34 cellular contexts compared by ENCODE assay signal in the genomic region with DNA sequence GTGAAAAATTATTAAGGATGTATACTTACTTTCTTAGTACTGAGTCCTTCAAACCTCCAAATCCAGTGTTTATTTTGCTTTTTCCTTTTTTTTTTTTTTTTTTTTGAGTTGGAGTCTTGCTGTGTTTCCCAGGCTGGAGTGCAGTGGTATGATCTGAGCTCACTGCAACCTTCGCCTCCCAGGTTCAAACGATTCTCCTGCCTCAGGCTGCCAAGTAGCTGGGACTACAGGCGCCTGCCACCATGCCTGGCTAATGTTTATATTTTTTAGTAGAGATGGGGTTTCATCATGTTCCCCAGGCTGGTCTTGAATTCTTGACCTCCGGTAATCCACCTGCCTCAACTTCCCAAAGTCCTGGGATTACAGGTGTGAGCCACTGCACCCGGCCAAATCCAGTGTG.
"Had no signal": no experiment of that assay in that cellular context is flagged by ENCODE, and none has a peak within 500 bp of the region (broad histone marks: within the 10 kb centered on the region; RNA-seq: fewer than 3 reads in every experiment).

No MANE protein-coding gene starts in this region.

- DNase-seq: activated B cell treated with CpG ODN at 0.5 μM for 24 hours; activated CD4-positive, alpha-beta memory T cell treated with anti-CD3 and anti-CD28 coated beads for 36 hours; activated CD4-positive, alpha-beta T cell treated with anti-CD3 and anti-CD28 coated beads for 4 hours; activated CD4-positive, alpha-beta T cell treated with anti-CD3 and anti-CD28 coated beads, Interleukin-2, amount 50 U/mL, for 1 hour; activated CD4-positive, alpha-beta T cell treated with anti-CD3 and anti-CD28 coated beads, Interleukin-2, amount 50 U/mL, for 4 hours; activated CD4-positive, CD25-positive, alpha-beta regulatory T cell treated with anti-CD3 and anti-CD28 coated beads, Interleukin-2, amount 50 U/mL, for 72 hours; activated CD8-positive, alpha-beta memory T cell treated with anti-CD3 and anti-CD28 coated beads, Interleukin-2, amount 50 U/mL, for 4 hours; activated CD8-positive, alpha-beta T cell treated with anti-CD3 and anti-CD28 coated beads for 36 hours; activated effector memory CD4-positive, alpha-beta T cell treated with anti-CD3 and anti-CD28 coated beads, Interleukin-2, amount 50 U/mL, for 16 hours; activated gamma-delta T cell treated with Interleukin-2 at 50 U/mL for 16 hours; activated naive CD4-positive, alpha-beta T cell; activated naive CD4-positive, alpha-beta T cell treated with anti-CD3 and anti-CD28 coated beads for 36 hours; activated naive CD4-positive, alpha-beta T cell treated with anti-CD3 and anti-CD28 coated beads, Interleukin-2, amount 50 U/mL, for 16 hours; activated naive CD8-positive, alpha-beta T cell treated with anti-CD3 and anti-CD28 coated beads for 36 hours; activated T-cell treated with anti-CD3 and anti-CD28 coated beads for 4 hours; activated T-cell treated with anti-CD3 and anti-CD28 coated beads, Interleukin-2, amount 50 U/mL, for 1 hour; activated T-cell treated with anti-CD3 and anti-CD28 coated beads, Interleukin-2, amount 50 U/mL, for 4 hours; activated T-cell treated with anti-CD3 and anti-CD28 coated beads, Interleukin-2, amount 50 U/mL, for 72 hours; adrenal gland; amniotic stem cell; aorta; body of pancreas; brain microvascular endothelial cell; central memory CD4-positive, alpha-beta T cell; SW 1271; T-helper 1 cell; T-helper 9 cell had no signal

- H3K4me3 Mint-ChIP-seq: activated B cell treated with CpG ODN at 0.5 μM for 24 hours; activated CD4-positive, alpha-beta memory T cell treated with anti-CD3 and anti-CD28 coated beads for 36 hours; activated CD8-positive, alpha-beta T cell treated with anti-CD3 and anti-CD28 coated beads for 36 hours; activated naive CD4-positive, alpha-beta T cell treated with anti-CD3 and anti-CD28 coated beads for 36 hours; activated naive CD8-positive, alpha-beta T cell treated with anti-CD3 and anti-CD28 coated beads for 36 hours; activated T-cell treated with anti-CD3 and anti-CD28 coated beads, Interleukin-2, amount 50 U/mL, for 4 hours; activated T-cell treated with anti-CD3 and anti-CD28 coated beads, Interleukin-2, amount 50 U/mL, for 72 hours; activated T-helper 1 cell treated with anti-CD3 and anti-CD28 coated beads, Interleukin-12 subunit alpha, Interleukin-12 subunit beta, Interleukin-2, Interleukin-4 antibody, amounts not matched to agents 30 ng/mL and 10 ng/mL and 1 ng/mL, durations not matched to agents 14 hours and 24 hours and 36 hours; T-helper 1 cell treated with Interleukin-12 subunit alpha and Interleukin-12 subunit beta and Interleukin-4 antibody, amounts not matched to agents 30 μg/mL and 1 μg/mL, for 36 hours; T-helper 2 cell treated with Interferon-gamma antibody and Interleukin-4, amounts not matched to agents 5 μg/mL and 100 μg/mL, for 36 hours had no signal

- H3K9me3 Mint-ChIP-seq: activated B cell treated with CpG ODN at 0.5 μM for 24 hours; activated CD4-positive, alpha-beta memory T cell treated with anti-CD3 and anti-CD28 coated beads for 36 hours; activated CD8-positive, alpha-beta T cell treated with anti-CD3 and anti-CD28 coated beads for 36 hours; activated naive CD4-positive, alpha-beta T cell treated with anti-CD3 and anti-CD28 coated beads for 36 hours; activated naive CD4-positive, alpha-beta T cell treated with anti-CD3 and anti-CD28 coated beads, Interleukin-2, amount 50 U/mL, for 72 hours; activated naive CD8-positive, alpha-beta T cell treated with anti-CD3 and anti-CD28 coated beads for 36 hours; activated T-cell treated with anti-CD3 and anti-CD28 coated beads, Interleukin-2, amount 50 U/mL, for 4 hours; activated T-cell treated with anti-CD3 and anti-CD28 coated beads, Interleukin-2, amount 50 U/mL, for 72 hours; activated T-helper 1 cell treated with anti-CD3 and anti-CD28 coated beads, Interleukin-12 subunit alpha, Interleukin-12 subunit beta, Interleukin-2, Interleukin-4 antibody, amounts not matched to agents 30 ng/mL and 10 ng/mL and 1 ng/mL, durations not matched to agents 14 hours and 24 hours and 36 hours; activated T-helper 17 cell treated with anti-CD3 and anti-CD28 coated beads, Interleukin-2, amount 50 U/mL, for 72 hours; T-helper 1 cell treated with Interleukin-12 subunit alpha and Interleukin-12 subunit beta and Interleukin-4 antibody, amounts not matched to agents 30 μg/mL and 1 μg/mL, for 36 hours; T-helper 2 cell treated with Interferon-gamma antibody and Interleukin-4, amounts not matched to agents 5 μg/mL and 100 μg/mL, for 36 hours had no signal

- H3K9me3 ChIP-seq: adrenal gland, body of pancreas, breast epithelium had no signal

- H3K27ac Mint-ChIP-seq: activated B cell treated with CpG ODN at 0.5 μM for 24 hours; activated CD4-positive, alpha-beta memory T cell treated with anti-CD3 and anti-CD28 coated beads for 36 hours; activated CD8-positive, alpha-beta T cell treated with anti-CD3 and anti-CD28 coated beads for 36 hours; activated naive CD4-positive, alpha-beta T cell treated with anti-CD3 and anti-CD28 coated beads for 36 hours; activated naive CD8-positive, alpha-beta T cell treated with anti-CD3 and anti-CD28 coated beads for 36 hours; activated T-cell treated with anti-CD3 and anti-CD28 coated beads, Interleukin-2, amount 50 U/mL, for 72 hours; activated T-helper 1 cell treated with anti-CD3 and anti-CD28 coated beads, Interleukin-12 subunit alpha, Interleukin-12 subunit beta, Interleukin-2, Interleukin-4 antibody, amounts not matched to agents 30 ng/mL and 10 ng/mL and 1 ng/mL, durations not matched to agents 14 hours and 24 hours and 36 hours; activated T-helper 17 cell treated with anti-CD3 and anti-CD28 coated beads, Interleukin-2, amount 50 U/mL, for 72 hours; T-helper 1 cell treated with Interleukin-12 subunit alpha and Interleukin-12 subunit beta and Interleukin-4 antibody, amounts not matched to agents 30 μg/mL and 1 μg/mL, for 36 hours; T-helper 2 cell treated with Interferon-gamma antibody and Interleukin-4, amounts not matched to agents 5 μg/mL and 100 μg/mL, for 36 hours had no signal

- H3K27me3 Mint-ChIP-seq: activated B cell treated with CpG ODN at 0.5 μM for 24 hours; activated CD4-positive, alpha-beta memory T cell treated with anti-CD3 and anti-CD28 coated beads for 36 hours; activated CD8-positive, alpha-beta T cell treated with anti-CD3 and anti-CD28 coated beads for 36 hours; activated naive CD8-positive, alpha-beta T cell treated with anti-CD3 and anti-CD28 coated beads for 36 hours; activated T-helper 17 cell treated with anti-CD3 and anti-CD28 coated beads, Interleukin-2, amount 50 U/mL, for 72 hours had no signal

- H3K27me3 ChIP-seq: adrenal gland, body of pancreas, brain microvascular endothelial cell, breast epithelium had no signal

- H3K36me3 ChIP-seq: adrenal gland, brain microvascular endothelial cell, breast epithelium had no signal

- H3K27ac ChIP-seq: adrenal gland, body of pancreas, brain microvascular endothelial cell, breast epithelium, VCaP had no signal

- H3K4me1 ChIP-seq: adrenal gland, breast epithelium had no signal

- H3K4me3 ChIP-seq: adrenal gland, body of pancreas, breast epithelium had no signal

- ATAC-seq: activated CD8-positive, alpha-beta T cell treated with anti-CD3 and anti-CD28 coated beads for 36 hours; activated naive CD4-positive, alpha-beta T cell treated with anti-CD3 and anti-CD28 coated beads, Interleukin-2, amount 50 U/mL, for 72 hours; activated T-cell treated with anti-CD3 and anti-CD28 coated beads, Interleukin-2, amount 50 U/mL, for 4 hours; activated T-cell treated with anti-CD3 and anti-CD28 coated beads, Interleukin-2, amount 50 U/mL, for 72 hours; activated T-helper 17 cell treated with anti-CD3 and anti-CD28 coated beads, Interleukin-2, amount 50 U/mL, for 72 hours; body of pancreas had no signal

- H3K36me3 Mint-ChIP-seq: activated naive CD4-positive, alpha-beta T cell treated with anti-CD3 and anti-CD28 coated beads, Interleukin-2, amount 50 U/mL, for 72 hours had no signal
